In genomic region chr17:74192950-74193781, GRCh38 we compare ENCODE assay signal across 9 cellular contexts. TPM values are rescaled to one million over a fixed set of nuclear protein-coding genes. Genes with fewer than 3 reads are reported as not detected.
DNase-seq lines count a peak whose midpoint lies in the region; ATAC-seq, FAIRE-seq and TF ChIP-seq lines count a peak whose summit lies in the region.
"Had no signal": no experiment of that assay in that cellular context is flagged by ENCODE, and none has a peak within 500 bp of the region (broad histone marks: within the 10 kb centered on the region; RNA-seq: fewer than 3 reads in every experiment).

No MANE protein-coding gene starts in this region.

- 0 out of 5 replicates have a peak, but pooled peaks of 1 of the 2 experiments have one; percentile 26 for TF ChIP-seq EP300 in A549 (IDR thresholded peaks at IDR 0.05)

- H3K27ac ChIP-seq in A549 (peak overlapping the region; percentile 77 to 80), Peyer's patch (peak overlapping the region in 3 of 4 donors; percentile 53 to 89 (median 84)), kidney (ENCODE audit: low read depth in 2 of 2, low read length in 2 of 2) (no peak overlapping the region)

- TF ChIP-seq POLR2A in A549 (IDR thresholded peaks at IDR 0.05; ENCODE audit: low read length), result no peak
- no peak for TF ChIP-seq POLR2A in Peyer's patch (IDR thresholded peaks at IDR 0.05)

- H3K9me3 ChIP-seq in A549, result no peaks in the 10 kb centered on the region
- no peaks in the 10 kb centered on the region for H3K9me3 ChIP-seq in Peyer's patch
- peaks cover 0 to 3% of the 10 kb centered on the region in 2 donors for H3K9me3 ChIP-seq in kidney (ENCODE audit: control insufficient read depth in 1 of 2, low read length in 2 of 2)

- WGBS in A549 (ENCODE audit: missing lambda C conversion rate), result 48% methylated on average over 12 of the region's 12 CpGs

- peak overlapping the region; percentile 57 for H3K4me2 ChIP-seq in A549

- H3K27me3 ChIP-seq in Peyer's patch, result no peaks in the 10 kb centered on the region

- peak; percentile 76 to 78 for ATAC-seq in A549
- ATAC-seq in HG03354 (IDR thresholded peaks at IDR 0.05; ENCODE audit: poor library complexity, severe bottlenecking, unreplicated experiment), result peak; percentile 58

- intact Hi-C loops in kidney (cut with DNase I), result no loop called here

- no peak overlapping the region for H3K9ac ChIP-seq in kidney (ENCODE audit: low read length in 2 of 2)

- CTCF ChIA-PET in A549 (lab: Yijun Ruan, JAX), result interaction anchor here (0.5 to 17.0 kb wide), 6 partner anchors 8 to 427 kb away, joined by 3 to 215 read pairs (median 4); partner anchors contain the start of gene RPL38

- no peak overlapping the region for H3K4me3 ChIP-seq in A549
- no peak overlapping the region for H3K4me3 ChIP-seq in Peyer's patch
- no peak overlapping the region for H3K4me3 ChIP-seq in kidney (ENCODE audit: low read length in 2 of 2)

- H3K4me1 ChIP-seq in A549 (peaks cover 30% of the 10 kb centered on the region), Peyer's patch (peaks cover 0 to 32% (median 2%) of the 10 kb centered on the region in 4 donors), kidney (ENCODE audit: control insufficient read depth in 1 of 2, insufficient read depth in 1 of 2, low read depth in 1 of 2, low read length in 2 of 2) (no peaks in the 10 kb centered on the region)

- FAIRE-seq in A549 (lab: Jason Lieb, UNC), result no peak
- FAIRE-seq in kidney (lab: Jason Lieb, UNC), result no peak

- DNase-seq in A549 (ENCODE audit: low read depth in 1 of 2, low spot score in 1 of 2), result peak in 1 of 2 experiments; percentile 88
- peak in 2 of 3 donors; percentile 80 to 83 for DNase-seq in Peyer's patch
- peak; percentile 54 for DNase-seq in kidney
- no peak for DNase-seq in SW 1271 (lab: John Stamatoyannopoulos, UW)
- DNase-seq in stimulated activated CD4-positive, alpha-beta T cell treated with anti-CD3 and anti-CD28 coated beads, Interleukin-2, amount 100 ng/mL, for 48 hours, result no peak
- DNase-seq in islet precursor cell, result no peak
- no peak for DNase-seq in dermis blood vessel endothelial cell
- DNase-seq: NCI-H446 treated with DMSO at 0.1 percent for 48 hours had no signal

- H3K36me3 ChIP-seq in Peyer's patch (no peaks in the 10 kb centered on the region), kidney (ENCODE audit: control insufficient read depth in 1 of 2, insufficient read depth in 2 of 2, low read length in 2 of 2) (no peaks in the 10 kb centered on the region)

- TF ChIP-seq CTCF in A549 (IDR thresholded peaks at IDR 0.05) (no peak), Peyer's patch (IDR thresholded peaks at IDR 0.05) (no peak), kidney (IDR thresholded peaks at IDR 0.05; ENCODE audit: borderline replicate concordance, extremely low read depth, insufficient read depth) (no peak)

- POLR2A ChIA-PET in A549 (lab: Yijun Ruan, JAX), result interaction anchor here (4.6 kb wide), 1 partner anchor 11 kb away, joined by 20 read pairs; the partner anchor contains the start of gene RPL38

- no peak; a peak in 1 of 5 replicates for TF ChIP-seq RAD21 in A549 (conservative IDR thresholded peaks at IDR 0.05 in 1 of 2, IDR thresholded peaks at IDR 0.05 in 1 of 2)

TF ChIP-seq in A549, 52 proteins besides CTCF, POLR2A, EP300 and RAD21 (continues in another document):
- TF ChIP-seq ZC3H11A (IDR thresholded peaks at IDR 0.05) (no peak), JUN (IDR thresholded peaks at IDR 0.05) (peak in 1 of 2 experiments; percentile 87; a peak in 2 of 5 replicates), USF2 (IDR thresholded peaks at IDR 0.05) (peak; percentile 71), MAX (IDR thresholded peaks at IDR 0.05) (peak; percentile 77; the same call in 1 of the 2 replicates), NR3C1 (IDR thresholded peaks at IDR 0.05) (no peak), BHLHE40 (IDR thresholded peaks at IDR 0.05; ENCODE audit: low read depth, low read length) (no peak), HEYL (CRISPR knock-in tag; IDR thresholded peaks at IDR 0.05) (no peak), TP53 (CRISPR knock-in tag; IDR thresholded peaks at IDR 0.05) (no peak), ESRRA (IDR thresholded peaks at IDR 0.05; ENCODE audit: borderline replicate concordance, low read length) (no peak; the same call in 1 of the 2 replicates), CEBPB (IDR thresholded peaks at IDR 0.05) (peak; percentile 35 to 36; a peak in 1 of 4 replicates), ZFP36 (IDR thresholded peaks at IDR 0.05; ENCODE audit: borderline replicate concordance, partially characterized antibody) (peak; percentile 90), FOSB (CRISPR knock-in tag; IDR thresholded peaks at IDR 0.05) (no peak), PBX3 (IDR thresholded peaks at IDR 0.05) (no peak), REST (IDR thresholded peaks at IDR 0.05) (no peak; the same call in 1 of the 2 replicates), E2F6 (IDR thresholded peaks at IDR 0.05; ENCODE audit: borderline replicate concordance, low read depth) (peak; percentile 80), FOSL2 (IDR thresholded peaks at IDR 0.05) (peak; percentile 85), FOSL2 (CRISPR knock-in tag; IDR thresholded peaks at IDR 0.05) (peak; percentile 80)

RNA-seq across cellular contexts. Expression of gene RPL38, which starts 10.3 kb away (rescaled TPM):
- polyA plus RNA-seq in A549 (2011; rRNA removed), result 2,364 and 3,205 TPM in 2 replicates
- 2,658 and 3,508 TPM in 2 replicates for polyA plus RNA-seq in A549 (2012; cell fraction: cytosol; rRNA removed)
- polyA plus RNA-seq in A549 (2012; cell fraction: nucleus; rRNA removed), result 312 and 396 TPM in 2 replicates
- polyA plus RNA-seq in A549 (2017; fragmentation: RNase III; extraction: RNeasy Plus Mini Kit Qiagen cat#74134 plus additional on column Dnase treatment), result 4,033 to 4,354 TPM (median 4,133 TPM) in 3 replicates
- 560 and 829 TPM in 2 replicates for polyA minus RNA-seq in A549 (2011; rRNA and poly(A)+ RNA removed)
- 100 to 1,000 TPM; 222 to 392 (median 289) TPM for total RNA-seq in Peyer's patch
- total RNA-seq in kidney, result 664 TPM
- polyA plus RNA-seq in kidney (ENCODE audit: insufficient read depth, low read depth, low replicate concordance), result 1,966 TPM
- total RNA-seq in dermis blood vessel endothelial cell, result 625 and 929 TPM in 2 replicates

RNA-seq across cellular contexts. Expression of gene TTYH2, which starts 20.2 kb away (rescaled TPM):
- polyA plus RNA-seq in A549 (2011; rRNA removed) (1.4 and 1.5 TPM in 2 replicates), A549 (2017; fragmentation: RNase III; extraction: RNeasy Plus Mini Kit Qiagen cat#74134 plus additional on column Dnase treatment) (1.1 to 1.7 TPM (median 1.7 TPM) in 3 replicates), kidney (ENCODE audit: insufficient read depth, low read depth, low replicate concordance) (2.4 TPM)
- polyA plus RNA-seq in A549 (2012; cell fraction: cytosol; rRNA removed), result 2.9 and 3.1 TPM in 2 replicates
- 5.4 and 10.0 TPM in 2 replicates for polyA plus RNA-seq in A549 (2012; cell fraction: nucleus; rRNA removed)
- 2.1 and 2.6 TPM in 2 replicates for polyA minus RNA-seq in A549 (2011; rRNA and poly(A)+ RNA removed)
- total RNA-seq in Peyer's patch (10 to 100 TPM in 1 of 4 donors, 1 to 10 TPM in 3; 1.2 to 24.8 (median 3.1) TPM), kidney (7.1 TPM), dermis blood vessel endothelial cell (0.70 and 2.2 TPM in 2 replicates)

Comparison
In these comparisons a context has a peak if more than half of its experiments do, and no peak if none do; other contexts are left out.
1. DNase-seq: peak in Peyer's patch (2 of 3) and kidney (single experiment); none in SW 1271 (0 of 2), stimulated activated CD4-positive, alpha-beta T cell treated with anti-CD3 and anti-CD28 coated beads, Interleukin-2, amount 100 ng/mL, for 48 hours (0 of 2), islet precursor cell (single experiment) and dermis blood vessel endothelial cell (single experiment).
2. H3K27ac ChIP-seq: peak in A549 (2 of 2) and Peyer's patch (3 of 4); none in kidney (0 of 2).